Comparison of ENCODE assay signal across 40 cellular contexts in genomic region chr11:107316426-107316825, GRCh38.
"Had no signal": no experiment of that assay in that cellular context is flagged by ENCODE, and none has a peak within 500 bp of the region (broad histone marks: within the 10 kb centered on the region; RNA-seq: fewer than 3 reads in every experiment).

No MANE protein-coding gene starts in this region.

- H3K27ac ChIP-seq: adrenal gland, ascending aorta, body of pancreas, brain microvascular endothelial cell, breast epithelium, cardiac muscle cell had no signal

- H3K4me1 ChIP-seq: adrenal gland, ascending aorta, body of pancreas, breast epithelium had no signal

- H3K9me3 ChIP-seq: adrenal gland, body of pancreas had no signal

- H3K36me3 ChIP-seq: adrenal gland, brain microvascular endothelial cell, cardiac muscle cell had no signal

- H3K27me3 ChIP-seq: adrenal gland, ascending aorta, body of pancreas, brain microvascular endothelial cell, breast epithelium, cardiac muscle cell had no signal

- FAIRE-seq: astrocyte, bronchial epithelial cell had no signal

- H3K4me3 ChIP-seq: adrenal gland, ascending aorta, body of pancreas, breast epithelium, cardiac muscle cell had no signal

- DNase-seq: activated effector memory CD4-positive, alpha-beta T cell treated with anti-CD3 and anti-CD28 coated beads, Interleukin-2, amount 50 U/mL, for 16 hours; activated effector memory CD4-positive, alpha-beta T cell treated with Interleukin-2 at 50 U/mL for 16 hours; activated gamma-delta T cell; activated gamma-delta T cell treated with Interleukin-2 at 50 U/mL for 16 hours; activated naive CD4-positive, alpha-beta T cell; activated naive CD4-positive, alpha-beta T cell treated with anti-CD3 and anti-CD28 coated beads for 36 hours; activated naive CD4-positive, alpha-beta T cell treated with anti-CD3 and anti-CD28 coated beads, Interleukin-2, amount 10 ng/mL, durations not matched to agents 7 days and 5 days; activated naive CD4-positive, alpha-beta T cell treated with anti-CD3 and anti-CD28 coated beads, Interleukin-2, amount 50 U/mL, for 16 hours; activated naive CD4-positive, alpha-beta T cell treated with Interleukin-2 at 50 U/mL for 16 hours; activated naive CD8-positive, alpha-beta T cell treated with anti-CD3 and anti-CD28 coated beads for 36 hours; activated naive CD8-positive, alpha-beta T cell treated with anti-CD3 and anti-CD28 coated beads, Interleukin-2, amount 10 ng/mL, durations not matched to agents 7 days and 5 days; activated naive CD8-positive, alpha-beta T cell treated with anti-CD3 and anti-CD28 coated beads, Interleukin-2, amount 50 U/mL, for 24 hours; activated T-cell treated with anti-CD3 and anti-CD28 coated beads, Interleukin-2, amount 50 U/mL, for 1 hour; activated T-cell treated with anti-CD3 and anti-CD28 coated beads, Interleukin-2, amount 50 U/mL, for 24 hours; activated T-cell treated with anti-CD3 and anti-CD28 coated beads, Interleukin-2, amount 50 U/mL, for 4 hours; activated T-cell treated with anti-CD3 and anti-CD28 coated beads, Interleukin-2, amount 50 U/mL, for 48 hours; activated T-cell treated with anti-CD3 and anti-CD28 coated beads, Interleukin-2, amount 50 U/mL, for 72 hours; adrenal gland; amniotic stem cell; amygdala; anterior cingulate cortex; aorta; body of pancreas; brain microvascular endothelial cell; caudate nucleus; central memory CD4-positive, alpha-beta T cell; cerebellar nuclear complex had no signal

- H3K4me1 Mint-ChIP-seq: activated naive CD4-positive, alpha-beta T cell treated with anti-CD3 and anti-CD28 coated beads, Interleukin-2, amount 10 ng/mL, durations not matched to agents 7 days and 5 days; activated naive CD4-positive, alpha-beta T cell treated with anti-CD3 and anti-CD28 coated beads, Interleukin-2, amount 50 U/mL, for 24 hours; activated naive CD8-positive, alpha-beta T cell treated with anti-CD3 and anti-CD28 coated beads for 36 hours; activated naive CD8-positive, alpha-beta T cell treated with anti-CD3 and anti-CD28 coated beads, Interleukin-2, amount 10 ng/mL, durations not matched to agents 7 days and 5 days; activated naive CD8-positive, alpha-beta T cell treated with anti-CD3 and anti-CD28 coated beads, Interleukin-2, amount 50 U/mL, for 24 hours; activated T-helper 17 cell treated with anti-CD3 and anti-CD28 coated beads, Interleukin-2, amount 50 U/mL, for 72 hours; brain; central memory CD8-positive, alpha-beta T cell had no signal

- H3K27ac Mint-ChIP-seq: activated naive CD4-positive, alpha-beta T cell treated with anti-CD3 and anti-CD28 coated beads for 36 hours; activated naive CD4-positive, alpha-beta T cell treated with anti-CD3 and anti-CD28 coated beads, Interleukin-2, amount 10 ng/mL, durations not matched to agents 7 days and 5 days; activated naive CD4-positive, alpha-beta T cell treated with anti-CD3 and anti-CD28 coated beads, Interleukin-2, amount 50 U/mL, for 24 hours; activated naive CD4-positive, alpha-beta T cell treated with anti-CD3 and anti-CD28 coated beads, Interleukin-2, amount 50 U/mL, for 72 hours; activated naive CD8-positive, alpha-beta T cell; activated naive CD8-positive, alpha-beta T cell treated with anti-CD3 and anti-CD28 coated beads for 36 hours; activated naive CD8-positive, alpha-beta T cell treated with anti-CD3 and anti-CD28 coated beads, Interleukin-2, amount 10 ng/mL, durations not matched to agents 7 days and 5 days; activated naive CD8-positive, alpha-beta T cell treated with anti-CD3 and anti-CD28 coated beads, Interleukin-2, amount 50 U/mL, for 24 hours; activated T-cell treated with anti-CD3 and anti-CD28 coated beads, Interleukin-2, amount 50 U/mL, for 24 hours; activated T-cell treated with anti-CD3 and anti-CD28 coated beads, Interleukin-2, amount 50 U/mL, for 72 hours; activated T-helper 1 cell treated with anti-CD3 and anti-CD28 coated beads, Interleukin-12 subunit alpha, Interleukin-12 subunit beta, Interleukin-2, Interleukin-4 antibody, amounts not matched to agents 30 ng/mL and 10 ng/mL and 1 ng/mL, durations not matched to agents 14 hours and 24 hours and 36 hours; activated T-helper 17 cell treated with anti-CD3 and anti-CD28 coated beads, Interleukin-2, amount 50 U/mL, for 72 hours; activated T-helper 2 cell treated with anti-CD3 and anti-CD28 coated beads, Interferon-gamma antibody, Interleukin-2, Interleukin-4, amounts not matched to agents 10 μg/mL and 5 μg/mL and 100 μg/mL, durations not matched to agents 14 hours and 24 hours and 36 hours; brain had no signal

- H3K27me3 Mint-ChIP-seq: activated naive CD4-positive, alpha-beta T cell treated with anti-CD3 and anti-CD28 coated beads, Interleukin-2, amount 10 ng/mL, durations not matched to agents 7 days and 5 days; activated naive CD4-positive, alpha-beta T cell treated with anti-CD3 and anti-CD28 coated beads, Interleukin-2, amount 50 U/mL, for 24 hours; activated naive CD8-positive, alpha-beta T cell; activated naive CD8-positive, alpha-beta T cell treated with anti-CD3 and anti-CD28 coated beads for 36 hours; activated naive CD8-positive, alpha-beta T cell treated with anti-CD3 and anti-CD28 coated beads, Interleukin-2, amount 10 ng/mL, durations not matched to agents 7 days and 5 days; activated naive CD8-positive, alpha-beta T cell treated with anti-CD3 and anti-CD28 coated beads, Interleukin-2, amount 50 U/mL, for 24 hours; activated T-cell treated with anti-CD3 and anti-CD28 coated beads, Interleukin-2, amount 50 U/mL, for 24 hours; activated T-helper 17 cell treated with anti-CD3 and anti-CD28 coated beads, Interleukin-2, amount 50 U/mL, for 72 hours; brain; central memory CD8-positive, alpha-beta T cell had no signal

- H3K4me3 Mint-ChIP-seq: activated naive CD4-positive, alpha-beta T cell treated with anti-CD3 and anti-CD28 coated beads for 36 hours; activated naive CD4-positive, alpha-beta T cell treated with anti-CD3 and anti-CD28 coated beads, Interleukin-2, amount 10 ng/mL, durations not matched to agents 7 days and 5 days; activated naive CD4-positive, alpha-beta T cell treated with anti-CD3 and anti-CD28 coated beads, Interleukin-2, amount 50 U/mL, for 24 hours; activated naive CD8-positive, alpha-beta T cell; activated naive CD8-positive, alpha-beta T cell treated with anti-CD3 and anti-CD28 coated beads for 36 hours; activated naive CD8-positive, alpha-beta T cell treated with anti-CD3 and anti-CD28 coated beads, Interleukin-2, amount 10 ng/mL, durations not matched to agents 7 days and 5 days; activated naive CD8-positive, alpha-beta T cell treated with anti-CD3 and anti-CD28 coated beads, Interleukin-2, amount 50 U/mL, for 24 hours; activated T-cell treated with anti-CD3 and anti-CD28 coated beads, Interleukin-2, amount 50 U/mL, for 24 hours; activated T-cell treated with anti-CD3 and anti-CD28 coated beads, Interleukin-2, amount 50 U/mL, for 4 hours; activated T-cell treated with anti-CD3 and anti-CD28 coated beads, Interleukin-2, amount 50 U/mL, for 72 hours; activated T-helper 1 cell treated with anti-CD3 and anti-CD28 coated beads, Interleukin-12 subunit alpha, Interleukin-12 subunit beta, Interleukin-2, Interleukin-4 antibody, amounts not matched to agents 30 ng/mL and 10 ng/mL and 1 ng/mL, durations not matched to agents 14 hours and 24 hours and 36 hours; activated T-helper 17 cell treated with anti-CD3 and anti-CD28 coated beads, Interleukin-2, amount 50 U/mL, for 72 hours; brain; central memory CD8-positive, alpha-beta T cell had no signal

- ATAC-seq: activated naive CD4-positive, alpha-beta T cell treated with anti-CD3 and anti-CD28 coated beads, Interleukin-2, amount 50 U/mL, for 72 hours; activated naive CD8-positive, alpha-beta T cell treated with anti-CD3 and anti-CD28 coated beads, Interleukin-2, amount 50 U/mL, for 24 hours; activated T-cell treated with anti-CD3 and anti-CD28 coated beads, Interleukin-2, amount 50 U/mL, for 4 hours; activated T-cell treated with anti-CD3 and anti-CD28 coated beads, Interleukin-2, amount 50 U/mL, for 72 hours; activated T-helper 17 cell treated with anti-CD3 and anti-CD28 coated beads, Interleukin-2, amount 50 U/mL, for 72 hours; body of pancreas had no signal
